In genomic region chr10:97412891-97413304, GRCh38 we compare ENCODE assay signal across 11 cellular contexts. TPM values are rescaled to one million over a fixed set of nuclear protein-coding genes. Genes with fewer than 3 reads are reported as not detected.
DNase-seq lines count a peak whose midpoint lies in the region; FAIRE-seq and TF ChIP-seq lines count a peak whose summit lies in the region.
"Had no signal": no experiment of that assay in that cellular context is flagged by ENCODE, and none has a peak within 500 bp of the region (broad histone marks: within the 10 kb centered on the region; RNA-seq: fewer than 3 reads in every experiment).

No MANE protein-coding gene starts in this region.

- H3K9me3 ChIP-seq in H1 (ENCODE audit: insufficient read depth in 2 of 2, low read depth in 1 of 2, low read length in 1 of 2) = no peaks in the 10 kb centered on the region
- H3K9me3 ChIP-seq in colonic mucosa = no peaks in the 10 kb centered on the region

- 90% methylated on average over 10 of the region's 10 CpGs; no CpG with 5 or more reads in 1 of the 2 experiments for WGBS in H1 (ENCODE audit: extremely low coverage in 1 of 2, insufficient coverage in 1 of 2, insufficient read length in 1 of 2, insufficient replicate concordance in 2 of 2, low coverage in 1 of 2, low lambda C conversion rate in 2 of 2, missing lambda C conversion rate in 1 of 2), 2 experiments

- H3K4me1 Mint-ChIP-seq in T-helper 2 cell treated with Interferon-gamma antibody and Interleukin-4, amounts not matched to agents 5 μg/mL and 100 μg/mL, for 36 hours (ENCODE audit: low read depth) = peaks cover 35% of the 10 kb centered on the region

- H4K20me1 ChIP-seq in H1 (replicated peaks in 1 of 2; ENCODE audit: control insufficient read depth in 1 of 2, insufficient read depth in 2 of 2, low read length in 2 of 2) = no peaks in the 10 kb centered on the region

- H4K91ac ChIP-seq in H1 (replicated peaks; ENCODE audit: insufficient read length, low read length) = peak overlapping the region; percentile 84

- intact Hi-C loops in colonic mucosa (cut with DNase I) = no loop called here
- intact Hi-C loops in cardiac septum (cut with DNase I) = no loop called here

- no peak overlapping the region for H3K4me3 ChIP-seq in H1 (ENCODE audit: extremely low read depth in 1 of 4, insufficient read depth in 2 of 4, low read depth in 3 of 4, low read length in 4 of 4)
- no peak overlapping the region for H3K4me3 ChIP-seq in colonic mucosa
- H3K4me3 ChIP-seq: GM23248 had no signal

- no peak overlapping the region for H3K14ac ChIP-seq in H1 (ENCODE audit: insufficient read length)

- H3K18ac ChIP-seq in H1 (ENCODE audit: extremely low read depth, low read length) = no peak overlapping the region

- H3K56ac ChIP-seq in H1 (replicated peaks; ENCODE audit: insufficient read length, low read depth, low read length) = no peak overlapping the region

- peak overlapping the region; percentile 62 for H3K4me3 Mint-ChIP-seq in T-helper 2 cell treated with Interferon-gamma antibody and Interleukin-4, amounts not matched to agents 5 μg/mL and 100 μg/mL, for 36 hours

- H3K27ac Mint-ChIP-seq in T-helper 2 cell treated with Interferon-gamma antibody and Interleukin-4, amounts not matched to agents 5 μg/mL and 100 μg/mL, for 36 hours = peak overlapping the region; percentile 92

- H2BK20ac ChIP-seq in H1 (ENCODE audit: low read length) = no peak overlapping the region

- no peaks in the 10 kb centered on the region for H3K27me3 Mint-ChIP-seq in T-helper 2 cell treated with Interferon-gamma antibody and Interleukin-4, amounts not matched to agents 5 μg/mL and 100 μg/mL, for 36 hours (ENCODE audit: low read depth)

- H3K79me2 ChIP-seq in H1 (ENCODE audit: control insufficient read depth in 1 of 2, insufficient read depth in 2 of 2, low read length in 2 of 2) = no peaks in the 10 kb centered on the region

- POLR2A ChIA-PET in H1 (lab: Charles Lee; ENCODE audit: partially characterized antibody) = interaction anchor here (0.9 to 3.3 kb wide), 5 partner anchors 12 to 119 kb away, joined by 3 to 17 read pairs (median 5); partner anchors contain the start of gene RRP12

- TF ChIP-seq CTCF in H1 (IDR thresholded peaks at IDR 0.05; ENCODE audit: control extremely low read depth in 1 of 3, insufficient read depth in 1 of 3, low read depth in 1 of 3, low read length in 3 of 3) = no peak
- no peak for TF ChIP-seq CTCF in colonic mucosa (IDR thresholded peaks at IDR 0.05)

- H3K4me1 ChIP-seq in H1 (replicated peaks in 1 of 4; ENCODE audit: control insufficient read depth in 3 of 4, insufficient read depth in 4 of 4, low read length in 3 of 4) = no peaks in the 10 kb centered on the region
- H3K4me1 ChIP-seq in colonic mucosa = no peaks in the 10 kb centered on the region

- peak overlapping the region; percentile 8; the same call in 1 of the 2 replicates for H2BK5ac ChIP-seq in H1 (ENCODE audit: low read depth, low read length)

- H3K4me2 ChIP-seq in H1 (ENCODE audit: insufficient read depth in 1 of 2, low read depth in 2 of 2, low read length in 2 of 2) = no peak overlapping the region

- peak overlapping the region; percentile 57; the same call in 1 of the 2 replicates for H4K8ac ChIP-seq in H1 (ENCODE audit: extremely low read depth, insufficient read depth, low read length)

- H3K36me3 ChIP-seq in H1 (ENCODE audit: control insufficient read depth in 2 of 4, insufficient read depth in 4 of 4, low read length in 3 of 4) = no peaks in the 10 kb centered on the region
- H3K36me3 ChIP-seq in colonic mucosa = no peaks in the 10 kb centered on the region

- no peak for FAIRE-seq in H1 (lab: Jason Lieb, UNC)
- FAIRE-seq: A204.1 had no signal

- H4K5ac ChIP-seq in H1 (ENCODE audit: insufficient read length, low read depth, low read length) = no peak overlapping the region

- H3K9me3 Mint-ChIP-seq in T-helper 2 cell treated with Interferon-gamma antibody and Interleukin-4, amounts not matched to agents 5 μg/mL and 100 μg/mL, for 36 hours = no peaks in the 10 kb centered on the region

- no peak overlapping the region for H2BK120ac ChIP-seq in H1 (replicated peaks; ENCODE audit: low read depth, low read length)

- H3K27ac ChIP-seq in H1 (ENCODE audit: low read depth, low read length) (no peak overlapping the region), colonic mucosa (no peak overlapping the region)
- H3K27ac ChIP-seq: GM23248 had no signal

- H3K79me1 ChIP-seq in H1 (ENCODE audit: low read depth, low read length) = no peaks in the 10 kb centered on the region; the same call in 1 of the 2 replicates

- no peak overlapping the region for H2BK12ac ChIP-seq in H1 (ENCODE audit: low read depth, low read length)

- no peak overlapping the region for H3K4ac ChIP-seq in H1 (replicated peaks; ENCODE audit: insufficient read length, low read depth, low read length)

- TF ChIP-seq RAD21 in H1 (IDR thresholded peaks at IDR 0.05 in 1 of 2, conservative IDR thresholded peaks at IDR 0.05 in 1 of 2; ENCODE audit: low read depth in 2 of 2, low read length in 2 of 2) = no peak

- no peak overlapping the region for H2AFZ ChIP-seq in H1 (ENCODE audit: low read length)
- H2AFZ ChIP-seq: GM23248 had no signal

- H2AK5ac ChIP-seq in H1 (ENCODE audit: low read depth, low read length) = no peak overlapping the region

- no peak overlapping the region for H3K23ac ChIP-seq in H1 (ENCODE audit: insufficient read length)

- H3K36me3 Mint-ChIP-seq in T-helper 2 cell treated with Interferon-gamma antibody and Interleukin-4, amounts not matched to agents 5 μg/mL and 100 μg/mL, for 36 hours (ENCODE audit: low read depth) = no peaks in the 10 kb centered on the region

- CTCF ChIA-PET in H1 (lab: Charles Lee; ENCODE audit: partially characterized antibody) = interaction anchor here (0.9 to 2.0 kb wide), 4 partner anchors 8 to 199 kb away, joined by 3 to 5 read pairs (median 4); no protein-coding TSS in a partner anchor

- no peak for TF ChIP-seq EP300 in H1 (IDR thresholded peaks at IDR 0.05; ENCODE audit: borderline replicate concordance in 1 of 2, low read depth in 2 of 2, low read length in 2 of 2)

- DNase-seq in DMS53 (lab: John Stamatoyannopoulos, UW) = peak; percentile 43
- DNase-seq in DMS53 treated with DMSO at 0.1 percent for 48 hours (lab: John Stamatoyannopoulos, UW; ENCODE audit: unreplicated experiment) = no peak
- DNase-seq in T-helper 2 cell treated with Interferon-gamma antibody and Interleukin-4, amounts not matched to agents 5 μg/mL and 100 μg/mL, for 36 hours (ENCODE audit: low spot score) = peak; percentile 81
- no peak for DNase-seq in H1 (ENCODE audit: low read depth in 1 of 2, low spot score in 2 of 2)
- peak; percentile 43 to 45 for DNase-seq in stimulated activated CD4-positive, alpha-beta T cell treated with anti-CD3 and anti-CD28 coated beads, Interleukin-4, amount 100 ng/mL, for 4 hours
- DNase-seq in NCI-H69 (lab: John Stamatoyannopoulos, UW) = no peak
- DNase-seq in colonic mucosa = no peak
- no peak for DNase-seq in cardiac septum (ENCODE audit: low spot score)
- DNase-seq: GM23248; NK-92 treated with Interleukin-12 subunit alpha and Interleukin-12 subunit beta, amount 100 ng/mL, for 24 hours had no signal

- H3K23me2 ChIP-seq in H1 (ENCODE audit: low read depth, low read length) = no peaks in the 10 kb centered on the region

- H3K27me3 ChIP-seq in H1 (replicated peaks in 1 of 4; ENCODE audit: control insufficient read depth in 3 of 4, extremely low read depth in 1 of 4, insufficient read depth in 3 of 4, low read length in 3 of 4) (no peaks in the 10 kb centered on the region), colonic mucosa (no peaks in the 10 kb centered on the region)

- no peak overlapping the region for H2BK15ac ChIP-seq in H1 (ENCODE audit: low read length)

- no peak for TF ChIP-seq POLR2A in H1 (IDR thresholded peaks at IDR 0.05; ENCODE audit: control extremely low read depth in 1 of 2, low read depth in 2 of 2, low read length in 2 of 2)

- H3K9ac ChIP-seq in H1 (replicated peaks in 1 of 4; ENCODE audit: extremely low read depth in 1 of 4, low read depth in 3 of 4, low read length in 3 of 4) (peak overlapping the region in 1 of 4 experiments; percentile 18; a peak in 1 of 7 replicates), colonic mucosa (ENCODE audit: low read depth in 2 of 2, low read length in 2 of 2) (no peak overlapping the region)
- H3K9ac ChIP-seq: GM23248 had no signal

RNA-seq across cellular contexts. Expression of gene RRP12, which starts 11.8 kb away (rescaled TPM):
- 65.8 and 71.9 TPM in 2 replicates for total RNA-seq in H1 (2021; fragmentation: NEBNext Ultra II Directional; extraction: Animal tissue kit (Norgen Biotek cat#: 25700))
- polyA plus RNA-seq in H1 (2011; rRNA removed) = 21.0 and 33.1 TPM in 2 replicates
- 19.2 TPM for polyA plus RNA-seq in H1 (2011; cell fraction: cytosol; rRNA removed)
- polyA plus RNA-seq in H1 (2011; cell fraction: nucleus; rRNA removed) = 65.3 TPM
- polyA plus RNA-seq in H1 (2012, experiment 1 of 2) = 41.5 to 54.2 TPM (median 45.9 TPM) in 4 replicates
- 55.6 TPM for polyA plus RNA-seq in H1 (2012, experiment 2 of 2)
- 24.6 TPM for polyA plus RNA-seq in H1 (2013, experiment 1 of 2)
- 20.7 TPM for polyA plus RNA-seq in H1 (2013, experiment 2 of 2)
- 43.0 and 55.3 TPM in 2 replicates for polyA minus RNA-seq in H1 (2011; rRNA and poly(A)+ RNA removed)
- 28.2 TPM for polyA minus RNA-seq in H1 (2011; cell fraction: cytosol; rRNA and poly(A)+ RNA removed)
- 46.8 TPM for polyA minus RNA-seq in H1 (2011; cell fraction: nucleus; rRNA and poly(A)+ RNA removed)
- 10 to 100 TPM; 11.5 to 30.4 TPM for total RNA-seq in colonic mucosa
- total RNA-seq in cardiac septum = 23.5 TPM

RNA-seq across cellular contexts. Expression of gene PGAM1, which starts 13.1 kb away (rescaled TPM):
- total RNA-seq in H1 (2021; fragmentation: NEBNext Ultra II Directional; extraction: Animal tissue kit (Norgen Biotek cat#: 25700)) = 799 and 819 TPM in 2 replicates
- 791 and 833 TPM in 2 replicates for polyA plus RNA-seq in H1 (2011; rRNA removed)
- polyA plus RNA-seq in H1 (2011; cell fraction: cytosol; rRNA removed) = 909 TPM
- 630 TPM for polyA plus RNA-seq in H1 (2011; cell fraction: nucleus; rRNA removed)
- 719 to 965 TPM (median 896 TPM) in 4 replicates for polyA plus RNA-seq in H1 (2012, experiment 1 of 2)
- polyA plus RNA-seq in H1 (2012, experiment 2 of 2) = 930 TPM
- polyA plus RNA-seq in H1 (2013, experiment 1 of 2) = 506 TPM
- 517 TPM for polyA plus RNA-seq in H1 (2013, experiment 2 of 2)
- polyA minus RNA-seq in H1 (2011; rRNA and poly(A)+ RNA removed) = 827 and 845 TPM in 2 replicates
- polyA minus RNA-seq in H1 (2011; cell fraction: cytosol; rRNA and poly(A)+ RNA removed) = 449 TPM
- polyA minus RNA-seq in H1 (2011; cell fraction: nucleus; rRNA and poly(A)+ RNA removed) = 305 TPM
- 100 to 1,000 TPM; 392 to 453 TPM for total RNA-seq in colonic mucosa
- 331 TPM for total RNA-seq in cardiac septum

RNA-seq across cellular contexts. Expression of gene EXOSC1, which starts 32.9 kb away (rescaled TPM):
- total RNA-seq in H1 (2021; fragmentation: NEBNext Ultra II Directional; extraction: Animal tissue kit (Norgen Biotek cat#: 25700)) = 52.1 and 53.6 TPM in 2 replicates
- 58.6 and 68.1 TPM in 2 replicates for polyA plus RNA-seq in H1 (2011; rRNA removed)
- 72.7 TPM for polyA plus RNA-seq in H1 (2011; cell fraction: cytosol; rRNA removed)
- polyA plus RNA-seq in H1 (2011; cell fraction: nucleus; rRNA removed) = 42.4 TPM
- 50.5 to 77.6 TPM (median 73.8 TPM) in 4 replicates for polyA plus RNA-seq in H1 (2012, experiment 1 of 2)
- polyA plus RNA-seq in H1 (2012, experiment 2 of 2) = 47.3 TPM
- polyA plus RNA-seq in H1 (2013, experiment 1 of 2) = 77.0 TPM
- polyA plus RNA-seq in H1 (2013, experiment 2 of 2) = 75.8 TPM
- 33.8 and 42.0 TPM in 2 replicates for polyA minus RNA-seq in H1 (2011; rRNA and poly(A)+ RNA removed)
- polyA minus RNA-seq in H1 (2011; cell fraction: cytosol; rRNA and poly(A)+ RNA removed) = 25.1 TPM
- polyA minus RNA-seq in H1 (2011; cell fraction: nucleus; rRNA and poly(A)+ RNA removed) = 29.0 TPM
- total RNA-seq in colonic mucosa (10 to 100 TPM; 22.5 to 35.5 TPM), cardiac septum (15.8 TPM)

RNA-seq across cellular contexts. Expression of gene ZDHHC16, which starts 33.1 kb away (rescaled TPM):
- 45.9 and 50.4 TPM in 2 replicates for total RNA-seq in H1 (2021; fragmentation: NEBNext Ultra II Directional; extraction: Animal tissue kit (Norgen Biotek cat#: 25700))
- polyA plus RNA-seq in H1 (2011; rRNA removed) = 108 and 127 TPM in 2 replicates
- polyA plus RNA-seq in H1 (2011; cell fraction: cytosol; rRNA removed) = 76.0 TPM
- polyA plus RNA-seq in H1 (2011; cell fraction: nucleus; rRNA removed) = 84.2 TPM
- polyA plus RNA-seq in H1 (2012, experiment 1 of 2) = 31.8 to 50.0 TPM (median 46.4 TPM) in 4 replicates
- 59.6 TPM for polyA plus RNA-seq in H1 (2012, experiment 2 of 2)
- 39.2 TPM for polyA plus RNA-seq in H1 (2013, experiment 1 of 2)
- polyA plus RNA-seq in H1 (2013, experiment 2 of 2) = 45.5 TPM
- 130 and 144 TPM in 2 replicates for polyA minus RNA-seq in H1 (2011; rRNA and poly(A)+ RNA removed)
- polyA minus RNA-seq in H1 (2011; cell fraction: cytosol; rRNA and poly(A)+ RNA removed) = 39.4 TPM
- polyA minus RNA-seq in H1 (2011; cell fraction: nucleus; rRNA and poly(A)+ RNA removed) = 43.8 TPM
- total RNA-seq in colonic mucosa (10 to 100 TPM; 31.4 to 57.0 TPM), cardiac septum (25.5 TPM)

Comparison
In these comparisons a context has a peak if more than half of its experiments do, and no peak if none do; other contexts are left out.
1. DNase-seq: peak in DMS53 (single experiment), T-helper 2 cell treated with Interferon-gamma antibody and Interleukin-4, amounts not matched to agents 5 μg/mL and 100 μg/mL, for 36 hours (single experiment) and stimulated activated CD4-positive, alpha-beta T cell treated with anti-CD3 and anti-CD28 coated beads, Interleukin-4, amount 100 ng/mL, for 4 hours (2 of 2); none in DMS53 treated with DMSO at 0.1 percent for 48 hours (single experiment), H1 (0 of 2), NCI-H69 (single experiment), colonic mucosa (single experiment) and cardiac septum (single experiment).